In genomic region chr22:50016308-50016987, GRCh38 we compare ENCODE assay signal across 18 cellular contexts. TPM values are rescaled to one million over a fixed set of nuclear protein-coding genes. Genes with fewer than 3 reads are reported as not detected.
A peak's percentile ranks its signal among the peaks of the same experiment; 100 is the strongest.
DNase-seq lines count a peak whose midpoint lies in the region; ATAC-seq, FAIRE-seq and TF ChIP-seq lines count a peak whose summit lies in the region.
"Had no signal": no experiment of that assay in that cellular context is flagged by ENCODE, and none has a peak within 500 bp of the region (broad histone marks: within the 10 kb centered on the region; RNA-seq: fewer than 3 reads in every experiment).

No MANE protein-coding gene starts in this region.

- no peak overlapping the region for H4K91ac ChIP-seq in neuronal stem cell (ENCODE audit: low read depth, low read length, poor library complexity)

- DNase-seq in CD4-positive, alpha-beta memory T cell, result peak in 1 of 5 donors; percentile 26
- DNase-seq in GM12892 (ENCODE audit: insufficient read length) (peak; percentile 21), neuronal stem cell (ENCODE audit: low spot score) (no peak), KG1 (lab: John Stamatoyannopoulos, UW) (no peak), activated gamma-delta T cell (lab: John Stamatoyannopoulos, UW) (no peak), AG20443 (ENCODE audit: low spot score) (no peak)
- DNase-seq in activated naive CD8-positive, alpha-beta T cell treated with anti-CD3 and anti-CD28 coated beads, Interleukin-2, amount 10 ng/mL, durations not matched to agents 7 days and 5 days, result no peak
- DNase-seq: amniotic stem cell, colonic mucosa, NCI-H2081 treated with DMSO at 0.1 percent for 48 hours, NCI-H774 had no signal

- peaks cover 12 to 23% (median 19%) of the 10 kb centered on the region in 4 donors for H3K4me1 Mint-ChIP-seq in CD4-positive, alpha-beta memory T cell
- peaks cover 15% of the 10 kb centered on the region for H3K4me1 Mint-ChIP-seq in activated naive CD8-positive, alpha-beta T cell treated with anti-CD3 and anti-CD28 coated beads, Interleukin-2, amount 10 ng/mL, durations not matched to agents 7 days and 5 days

- H2AFZ ChIP-seq in neuronal stem cell (ENCODE audit: low read length), result no peak overlapping the region

- no peak overlapping the region for H3K4ac ChIP-seq in neuronal stem cell (ENCODE audit: low read length)

- H3K23ac ChIP-seq in neuronal stem cell (ENCODE audit: low read depth, low read length, poor library complexity), result peak overlapping the region; percentile 52

- intact Hi-C loops in CD4-positive, alpha-beta memory T cell (cut with micrococcal nuclease), result loop anchor here (10.0 kb wide), 1 partner anchor 192 kb away; the partner anchor contains the start of gene BRD1

- H3K27ac Mint-ChIP-seq in CD4-positive, alpha-beta memory T cell, result peak overlapping the region in 3 of 7 donors; percentile 10 to 86 (median 86)
- H3K27ac Mint-ChIP-seq in activated naive CD8-positive, alpha-beta T cell treated with anti-CD3 and anti-CD28 coated beads, Interleukin-2, amount 10 ng/mL, durations not matched to agents 7 days and 5 days, result no peak overlapping the region
- H3K27ac Mint-ChIP-seq: nephron progenitor cell had no signal

- no peak overlapping the region for H3K4me3 ChIP-seq in CD4-positive, alpha-beta memory T cell (ENCODE audit: low read length in 2 of 2)
- no peak overlapping the region for H3K4me3 ChIP-seq in neuronal stem cell (ENCODE audit: low read length in 2 of 2)
- H3K4me3 ChIP-seq: colonic mucosa, lung, stomach had no signal

- H4K8ac ChIP-seq in neuronal stem cell (ENCODE audit: low read depth, low read length), result no peak overlapping the region

- no peaks in the 10 kb centered on the region for H3K27me3 ChIP-seq in CD4-positive, alpha-beta memory T cell (ENCODE audit: insufficient read depth, low read length)
- peaks cover 12 to 79% (median 55%) of the 10 kb centered on the region in 3 experiments for H3K27me3 ChIP-seq in neuronal stem cell (ENCODE audit: control insufficient read depth in 3 of 3, insufficient read depth in 3 of 3, low read depth in 1 of 3, low read length in 3 of 3)

- no peak overlapping the region for H3K9ac ChIP-seq in neuronal stem cell (ENCODE audit: low read depth, low read length, poor library complexity)

- H3K4me1 ChIP-seq in CD4-positive, alpha-beta memory T cell (ENCODE audit: insufficient read depth, low read length), result peaks cover 67% of the 10 kb centered on the region
- peaks cover 4 to 7% of the 10 kb centered on the region in 2 donors for H3K4me1 ChIP-seq in neuronal stem cell (ENCODE audit: control insufficient read depth in 2 of 2, insufficient read depth in 1 of 2, low read depth in 1 of 2, low read length in 2 of 2)
- H3K4me1 ChIP-seq: colonic mucosa had no signal

- H3K79me1 ChIP-seq in neuronal stem cell (ENCODE audit: low read depth, low read length), result no peaks in the 10 kb centered on the region

- no peaks in the 10 kb centered on the region for H3K36me3 Mint-ChIP-seq in CD4-positive, alpha-beta memory T cell
- H3K36me3 Mint-ChIP-seq in activated naive CD8-positive, alpha-beta T cell treated with anti-CD3 and anti-CD28 coated beads, Interleukin-2, amount 10 ng/mL, durations not matched to agents 7 days and 5 days, result peaks cover 1% of the 10 kb centered on the region
- H3K36me3 Mint-ChIP-seq: CD8-positive, alpha-beta T cell had no signal

- H3K4me3 Mint-ChIP-seq in CD4-positive, alpha-beta memory T cell, result peak overlapping the region in 2 of 8 donors; percentile 57 to 83
- no peak overlapping the region for H3K4me3 Mint-ChIP-seq in activated naive CD8-positive, alpha-beta T cell treated with anti-CD3 and anti-CD28 coated beads, Interleukin-2, amount 10 ng/mL, durations not matched to agents 7 days and 5 days
- H3K4me3 Mint-ChIP-seq: CD8-positive, alpha-beta T cell; nephron progenitor cell had no signal

- no peaks in the 10 kb centered on the region for H3K36me3 ChIP-seq in CD4-positive, alpha-beta memory T cell (ENCODE audit: insufficient read depth, low read length)
- H3K36me3 ChIP-seq in neuronal stem cell (replicated peaks in 1 of 2; ENCODE audit: control insufficient read depth in 2 of 2, insufficient read depth in 2 of 2, low read length in 2 of 2), result no peaks in the 10 kb centered on the region
- H3K36me3 ChIP-seq: colonic mucosa, stomach had no signal

- H3K14ac ChIP-seq in neuronal stem cell (ENCODE audit: low read length), result no peak overlapping the region

- POLR2A ChIA-PET in CD4-positive, alpha-beta memory T cell (lab: Charles Lee; ENCODE audit: partially characterized antibody), result interaction anchor here (1.0 to 1.3 kb wide), 4 partner anchors 11 to 87 kb away, joined by 3 to 4 read pairs (median 4); no protein-coding TSS in a partner anchor
- POLR2A ChIA-PET in activated naive CD8-positive, alpha-beta T cell treated with anti-CD3 and anti-CD28 coated beads, Interleukin-2, amount 10 ng/mL, durations not matched to agents 7 days and 5 days (lab: Charles Lee), result no interaction called here

- WGBS in neuronal stem cell (ENCODE audit: extremely low coverage in 2 of 2, insufficient read length in 2 of 2, insufficient replicate concordance in 1 of 2), 2 donors, result no CpG with 5 or more reads among the region's 20 CpGs

- no peak for TF ChIP-seq POLR2A in GM12892 (IDR thresholded peaks at IDR 0.05; ENCODE audit: low read depth, low read length)

- peak; percentile 53 for FAIRE-seq in GM12892 (lab: Jason Lieb, UNC)
- FAIRE-seq: G401.6 had no signal

- peak overlapping the region; percentile 56 for H3K27ac ChIP-seq in CD4-positive, alpha-beta memory T cell (ENCODE audit: low read depth, low read length)
- no peak overlapping the region for H3K27ac ChIP-seq in neuronal stem cell (replicated peaks; ENCODE audit: low read length)
- H3K27ac ChIP-seq: colonic mucosa had no signal

- H3K27me3 Mint-ChIP-seq in CD4-positive, alpha-beta memory T cell, result peaks cover 1 to 2% of the 10 kb centered on the region in 2 donors
- peaks cover 6% of the 10 kb centered on the region for H3K27me3 Mint-ChIP-seq in activated naive CD8-positive, alpha-beta T cell treated with anti-CD3 and anti-CD28 coated beads, Interleukin-2, amount 10 ng/mL, durations not matched to agents 7 days and 5 days

- CTCF ChIA-PET in CD4-positive, alpha-beta memory T cell (lab: Charles Lee; ENCODE audit: partially characterized antibody), result interaction anchor here (0.9 to 1.0 kb wide), 2 partner anchors 36 to 86 kb away, joined by 3 read pairs; no protein-coding TSS in a partner anchor

- H2BK12ac ChIP-seq in neuronal stem cell (ENCODE audit: low read length), result no peak overlapping the region

- H2BK15ac ChIP-seq in neuronal stem cell (ENCODE audit: low read length), result peak overlapping the region; percentile 91

- peak overlapping the region; percentile 75 for H2AK5ac ChIP-seq in neuronal stem cell (ENCODE audit: low read depth, low read length)

- H3K9me3 Mint-ChIP-seq in CD4-positive, alpha-beta memory T cell, result no peaks in the 10 kb centered on the region
- H3K9me3 Mint-ChIP-seq in activated naive CD8-positive, alpha-beta T cell treated with anti-CD3 and anti-CD28 coated beads, Interleukin-2, amount 10 ng/mL, durations not matched to agents 7 days and 5 days, result peaks cover 2% of the 10 kb centered on the region
- H3K9me3 Mint-ChIP-seq: CD8-positive, alpha-beta T cell; nephron progenitor cell had no signal

- no peak overlapping the region for H2BK120ac ChIP-seq in neuronal stem cell (ENCODE audit: low read depth, low read length)

- ATAC-seq in activated naive CD8-positive, alpha-beta T cell treated with anti-CD3 and anti-CD28 coated beads, Interleukin-2, amount 10 ng/mL, durations not matched to agents 7 days and 5 days (ENCODE audit: low read depth), result peak; percentile 21

- no peak overlapping the region for H2BK5ac ChIP-seq in neuronal stem cell (ENCODE audit: low read length)

- peak overlapping the region; percentile 64 for H3K18ac ChIP-seq in neuronal stem cell (ENCODE audit: low read length)

- no peaks in the 10 kb centered on the region for H3K9me3 ChIP-seq in CD4-positive, alpha-beta memory T cell (ENCODE audit: control insufficient read depth in 1 of 2, low read length in 2 of 2)
- peaks cover 0 to 10% of the 10 kb centered on the region in 2 donors for H3K9me3 ChIP-seq in neuronal stem cell (replicated peaks in 1 of 2; ENCODE audit: control insufficient read depth in 2 of 2, insufficient read depth in 1 of 2, low read depth in 1 of 2, low read length in 2 of 2)
- H3K9me3 ChIP-seq: colonic mucosa had no signal

- H3K4me2 ChIP-seq in neuronal stem cell (ENCODE audit: insufficient read depth, low read length, poor library complexity, severe bottlenecking), result no peak overlapping the region

RNA-seq across cellular contexts. Expression of gene IL17REL, which starts 3.9 kb away (rescaled TPM):
- not detected for total RNA-seq in CD4-positive, alpha-beta memory T cell
- not detected for polyA plus RNA-seq in CD4-positive, alpha-beta memory T cell
- 0.08 TPM for polyA plus RNA-seq in GM12892 (2012; ENCODE audit: missing spikeins)
- total RNA-seq in activated naive CD8-positive, alpha-beta T cell treated with anti-CD3 and anti-CD28 coated beads, Interleukin-2, amount 10 ng/mL, durations not matched to agents 7 days and 5 days, result not detected
- polyA plus RNA-seq in neuronal stem cell (2013, experiment 1 of 2), result 0.07 TPM
- 0.07 TPM for polyA plus RNA-seq in neuronal stem cell (2013, experiment 2 of 2)
- total RNA-seq: CD8-positive, alpha-beta T cell; H4; M059J had no signal

RNA-seq across cellular contexts. Expression of gene TTLL8, which starts 41.6 kb away (rescaled TPM):
- total RNA-seq in CD4-positive, alpha-beta memory T cell, result not detected
- polyA plus RNA-seq in CD4-positive, alpha-beta memory T cell, result not detected
- polyA plus RNA-seq in GM12892 (2012; ENCODE audit: missing spikeins), result not detected
- total RNA-seq in activated naive CD8-positive, alpha-beta T cell treated with anti-CD3 and anti-CD28 coated beads, Interleukin-2, amount 10 ng/mL, durations not matched to agents 7 days and 5 days, result not detected
- 0.06 TPM for polyA plus RNA-seq in neuronal stem cell (2013, experiment 1 of 2)
- 0.01 TPM for polyA plus RNA-seq in neuronal stem cell (2013, experiment 2 of 2)
- total RNA-seq: CD8-positive, alpha-beta T cell; colonic mucosa; H4; lung; M059J; stomach had no signal
- polyA plus RNA-seq: lung, stomach had no signal

RNA-seq across cellular contexts. Expression of gene PIM3, which starts 55.9 kb away (rescaled TPM):
- 10 to 100 TPM; 58.8 to 62.3 TPM for total RNA-seq in CD4-positive, alpha-beta memory T cell
- 10 to 100 TPM; 48.1 to 49.7 TPM for polyA plus RNA-seq in CD4-positive, alpha-beta memory T cell
- polyA plus RNA-seq in GM12892 (2012; ENCODE audit: missing spikeins), result 17.4 TPM
- 10 to 100 TPM; 44.3 to 48.5 TPM for total RNA-seq in activated naive CD8-positive, alpha-beta T cell treated with anti-CD3 and anti-CD28 coated beads, Interleukin-2, amount 10 ng/mL, durations not matched to agents 7 days and 5 days
- 38.0 TPM for polyA plus RNA-seq in neuronal stem cell (2013, experiment 1 of 2)
- polyA plus RNA-seq in neuronal stem cell (2013, experiment 2 of 2), result 37.0 TPM
